In genomic region chr1:30778156-30778978, GRCh38 we compare ENCODE assay signal across 9 cellular contexts. TPM values are rescaled to one million over a fixed set of nuclear protein-coding genes. Genes with fewer than 3 reads are reported as not detected.
DNase-seq lines count a peak whose midpoint lies in the region; ATAC-seq and TF ChIP-seq lines count a peak whose summit lies in the region.
"Had no signal": no experiment of that assay in that cellular context is flagged by ENCODE, and none has a peak within 500 bp of the region (broad histone marks: within the 10 kb centered on the region; RNA-seq: fewer than 3 reads in every experiment).

No MANE protein-coding gene starts in this region.

- H3K4me1 Mint-ChIP-seq in neural crest cell, result peaks cover 34% of the 10 kb centered on the region
- H3K4me1 Mint-ChIP-seq in activated CD4-positive, alpha-beta T cell treated with anti-CD3 and anti-CD28 coated beads, Interleukin-2, amount 10 ng/mL, durations not matched to agents 24 days and 14 days, result peaks cover 11% of the 10 kb centered on the region

- peak overlapping the region; percentile 6 for H3K27ac Mint-ChIP-seq in neural crest cell (ENCODE audit: unreplicated experiment)
- H3K27ac Mint-ChIP-seq in activated CD4-positive, alpha-beta T cell treated with anti-CD3 and anti-CD28 coated beads, Interleukin-2, amount 10 ng/mL, durations not matched to agents 24 days and 14 days, result no peak overlapping the region

- H3K27me3 Mint-ChIP-seq in neural crest cell (ENCODE audit: low read depth), result no peaks in the 10 kb centered on the region
- H3K27me3 Mint-ChIP-seq in activated CD4-positive, alpha-beta T cell treated with anti-CD3 and anti-CD28 coated beads, Interleukin-2, amount 10 ng/mL, durations not matched to agents 24 days and 14 days, result peaks cover 4% of the 10 kb centered on the region

- H3K27ac ChIP-seq in angular gyrus (ENCODE audit: low read depth, low read length), result peak overlapping the region; percentile 88
- H3K27ac ChIP-seq: C4-2B had no signal

- intact Hi-C loops in activated CD4-positive, alpha-beta T cell treated with anti-CD3 and anti-CD28 coated beads, Interleukin-2, amount 10 ng/mL, durations not matched to agents 24 days and 14 days (cut with micrococcal nuclease), result loop anchor here (2.0 kb wide), 1 partner anchor 30 kb away; no protein-coding TSS in a partner anchor

- no peak for TF ChIP-seq CTCF in neural crest cell (conservative IDR thresholded peaks at IDR 0.05)

- DNase-seq in NCI-H524 (lab: John Stamatoyannopoulos, UW) (peak; percentile 41 to 73), NCI-H524 treated with DMSO at 0.1 percent for 48 hours (lab: John Stamatoyannopoulos, UW) (no peak), NCI-H1092 treated with DMSO at 0.1 percent for 48 hours (lab: John Stamatoyannopoulos, UW) (peak; percentile 59), neural crest cell (ENCODE audit: low read depth, low spot score) (no peak), KG1 (lab: John Stamatoyannopoulos, UW) (no peak)
- DNase-seq in activated CD4-positive, alpha-beta T cell treated with anti-CD3 and anti-CD28 coated beads, Interleukin-2, amount 10 ng/mL, durations not matched to agents 24 days and 14 days, result no peak

- no peaks in the 10 kb centered on the region for H3K36me3 Mint-ChIP-seq in neural crest cell (ENCODE audit: low read depth)
- H3K36me3 Mint-ChIP-seq in activated CD4-positive, alpha-beta T cell treated with anti-CD3 and anti-CD28 coated beads, Interleukin-2, amount 10 ng/mL, durations not matched to agents 24 days and 14 days (ENCODE audit: low read depth), result no peaks in the 10 kb centered on the region

- no peaks in the 10 kb centered on the region for H3K9me3 Mint-ChIP-seq in neural crest cell
- no peaks in the 10 kb centered on the region for H3K9me3 Mint-ChIP-seq in activated CD4-positive, alpha-beta T cell treated with anti-CD3 and anti-CD28 coated beads, Interleukin-2, amount 10 ng/mL, durations not matched to agents 24 days and 14 days

- ATAC-seq in HG03354 (IDR thresholded peaks at IDR 0.05; ENCODE audit: poor library complexity, severe bottlenecking, unreplicated experiment), result no peak

- no peak overlapping the region for H3K4me3 Mint-ChIP-seq in neural crest cell
- H3K4me3 Mint-ChIP-seq in activated CD4-positive, alpha-beta T cell treated with anti-CD3 and anti-CD28 coated beads, Interleukin-2, amount 10 ng/mL, durations not matched to agents 24 days and 14 days, result no peak overlapping the region

RNA-seq across cellular contexts. Expression of gene LAPTM5, which starts 20.8 kb away (rescaled TPM):
- total RNA-seq in neural crest cell, result 1.0 and 1.5 TPM in 2 replicates
- 178 and 179 TPM in 2 replicates for total RNA-seq in activated CD4-positive, alpha-beta T cell treated with anti-CD3 and anti-CD28 coated beads, Interleukin-2, amount 10 ng/mL, durations not matched to agents 24 days and 14 days

RNA-seq across cellular contexts. Expression of gene MATN1, which starts 55.0 kb away (rescaled TPM):
- 0.32 and 0.54 TPM in 2 replicates for total RNA-seq in neural crest cell
- 0.50 and 0.54 TPM in 2 replicates for total RNA-seq in activated CD4-positive, alpha-beta T cell treated with anti-CD3 and anti-CD28 coated beads, Interleukin-2, amount 10 ng/mL, durations not matched to agents 24 days and 14 days

Comparison
In these comparisons a context has a peak if more than half of its experiments do, and no peak if none do; other contexts are left out.
1. DNase-seq: peak in NCI-H524 (2 of 2) and NCI-H1092 treated with DMSO at 0.1 percent for 48 hours (single experiment); none in NCI-H524 treated with DMSO at 0.1 percent for 48 hours (single experiment), neural crest cell (single experiment), activated CD4-positive, alpha-beta T cell treated with anti-CD3 and anti-CD28 coated beads, Interleukin-2, amount 10 ng/mL, durations not matched to agents 24 days and 14 days (single experiment) and KG1 (single experiment).
2. RNA of gene LAPTM5, which starts 20.8 kb away (total RNA-seq): 178 to 179 TPM in activated CD4-positive, alpha-beta T cell treated with anti-CD3 and anti-CD28 coated beads, Interleukin-2, amount 10 ng/mL, durations not matched to agents 24 days and 14 days; 1.0 to 1.5 TPM in neural crest cell; every median in the first group is over 10 times any median in the second.